Comparison of ENCODE assay signal across 26 cellular contexts in the genomic region with DNA sequence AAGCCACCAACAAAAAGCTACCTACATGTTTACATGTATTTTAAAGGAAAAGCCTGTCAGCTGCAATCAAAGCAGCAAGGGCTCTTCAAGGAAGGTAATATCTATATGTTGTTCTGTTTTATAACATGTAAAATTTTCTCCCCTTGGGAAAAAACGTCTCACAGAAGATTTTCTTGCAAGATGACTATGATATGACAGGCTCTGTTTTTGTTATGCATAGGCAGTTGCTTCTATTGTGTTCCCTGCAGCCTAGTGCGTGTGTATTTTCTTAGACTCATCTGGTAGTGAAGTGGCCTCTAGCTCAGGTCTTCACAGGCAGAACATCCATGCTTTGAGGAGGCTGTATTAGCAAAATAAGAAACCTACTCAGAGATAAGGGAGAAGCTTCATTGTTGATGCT. TPM values are rescaled to one million over a fixed set of nuclear protein-coding genes. Genes with fewer than 3 reads are reported as not detected.
DNase-seq lines count a peak whose midpoint lies in the region; ATAC-seq and TF ChIP-seq lines count a peak whose summit lies in the region.
"Had no signal": no experiment of that assay in that cellular context is flagged by ENCODE, and none has a peak within 500 bp of the region (broad histone marks: within the 10 kb centered on the region; RNA-seq: fewer than 3 reads in every experiment).

No MANE protein-coding gene starts in this region.

- H3K4me3 Mint-ChIP-seq in activated naive CD8-positive, alpha-beta T cell treated with anti-CD3 and anti-CD28 coated beads for 36 hours: no peak overlapping the region
- H3K4me3 Mint-ChIP-seq: mesothelial cell of epicardium; naive B cell; stimulated activated effector memory CD8-positive, alpha-beta T cell treated with anti-CD3 and anti-CD28 coated beads, Interleukin-12 subunit alpha, Interleukin-12 subunit beta, amount 100 ng/mL, for 72 hours had no signal

- no peaks in the 10 kb centered on the region for H4K20me1 ChIP-seq in neural cell (ENCODE audit: insufficient read depth)

- H3K27ac Mint-ChIP-seq in activated naive CD8-positive, alpha-beta T cell treated with anti-CD3 and anti-CD28 coated beads for 36 hours: no peak overlapping the region
- H3K27ac Mint-ChIP-seq: mesothelial cell of epicardium; progenitor cell of endocrine pancreas; stimulated activated effector memory CD8-positive, alpha-beta T cell treated with anti-CD3 and anti-CD28 coated beads, Interleukin-12 subunit alpha, Interleukin-12 subunit beta, amount 100 ng/mL, for 72 hours had no signal

- H3K4me3 ChIP-seq in brain microvascular endothelial cell (ENCODE audit: low read depth, low read length): no peak overlapping the region
- H3K4me3 ChIP-seq in neural cell (ENCODE audit: low read length): no peak overlapping the region
- H3K4me3 ChIP-seq: PC-9 had no signal

- no peaks in the 10 kb centered on the region for H3K4me1 Mint-ChIP-seq in activated naive CD8-positive, alpha-beta T cell treated with anti-CD3 and anti-CD28 coated beads for 36 hours
- H3K4me1 Mint-ChIP-seq: stimulated activated effector memory CD8-positive, alpha-beta T cell treated with anti-CD3 and anti-CD28 coated beads, Interleukin-12 subunit alpha, Interleukin-12 subunit beta, amount 100 ng/mL, for 72 hours had no signal

- DNase-seq in Daoy (ENCODE audit: low read depth) (peak; percentile 31), M059J (ENCODE audit: low read depth) (peak; percentile 37), brain microvascular endothelial cell (peak; percentile 68), HEK293T (ENCODE audit: extremely low spot score) (no peak), AML-193 (lab: John Stamatoyannopoulos, UW) (no peak)
- no peak for DNase-seq in activated naive CD8-positive, alpha-beta T cell treated with anti-CD3 and anti-CD28 coated beads for 36 hours
- DNase-seq: activated CD4-positive, alpha-beta T cell treated with anti-CD3 and anti-CD28 coated beads, Interleukin-2, amount 50 U/mL, for 4 hours; activated CD4-positive, CD25-positive, alpha-beta regulatory T cell; activated naive CD4-positive, alpha-beta T cell; glutamatergic neuron; GOT3; naive B cell; NCI-H1092 treated with DMSO at 0.1 percent for 48 hours; NCI-H187 treated with DMSO at 0.1 percent for 48 hours; NCI-H524; PC-9; SK-N-SH; substantia nigra; trophoblast cell had no signal

- H3F3A ChIP-seq in neural cell (ENCODE audit: insufficient read depth, low read length, poor library complexity, severe bottlenecking): no peaks in the 10 kb centered on the region

- no peaks in the 10 kb centered on the region for H3K9me3 Mint-ChIP-seq in activated naive CD8-positive, alpha-beta T cell treated with anti-CD3 and anti-CD28 coated beads for 36 hours
- H3K9me3 Mint-ChIP-seq: naive B cell; stimulated activated effector memory CD8-positive, alpha-beta T cell treated with anti-CD3 and anti-CD28 coated beads, Interleukin-12 subunit alpha, Interleukin-12 subunit beta, amount 100 ng/mL, for 72 hours had no signal

- no peaks in the 10 kb centered on the region for H3K9me3 ChIP-seq in neural cell (ENCODE audit: low read length)
- H3K9me3 ChIP-seq: neutrophil, SK-N-SH had no signal

- no peak overlapping the region for H2AFZ ChIP-seq in neural cell (ENCODE audit: low read depth, low read length)
- H2AFZ ChIP-seq: PC-9 had no signal

- ATAC-seq in GM18870 (IDR thresholded peaks at IDR 0.05; ENCODE audit: unreplicated experiment): no peak
- ATAC-seq: stimulated activated effector memory CD8-positive, alpha-beta T cell treated with anti-CD3 and anti-CD28 coated beads, Interleukin-12 subunit alpha, Interleukin-12 subunit beta, amount 100 ng/mL, for 72 hours had no signal

- peaks cover 3% of the 10 kb centered on the region for H3K79me2 ChIP-seq in neural cell (replicated peaks; ENCODE audit: insufficient read depth, low read length)

- no peaks in the 10 kb centered on the region for H3K36me3 Mint-ChIP-seq in activated naive CD8-positive, alpha-beta T cell treated with anti-CD3 and anti-CD28 coated beads for 36 hours
- H3K36me3 Mint-ChIP-seq: mesothelial cell of epicardium; naive B cell; stimulated activated effector memory CD8-positive, alpha-beta T cell treated with anti-CD3 and anti-CD28 coated beads, Interleukin-12 subunit alpha, Interleukin-12 subunit beta, amount 100 ng/mL, for 72 hours had no signal

- TF ChIP-seq EP300 in neural cell (conservative IDR thresholded peaks at IDR 0.05; ENCODE audit: poor library complexity, severe bottlenecking): peak; percentile 79

- H3K9ac ChIP-seq in neural cell (ENCODE audit: low read length): no peak overlapping the region
- H3K9ac ChIP-seq: SK-N-SH had no signal

- in situ Hi-C loops in brain microvascular endothelial cell (cut with HindIII; ENCODE audit: low pct_ligation_motif_present, low sequenced_read_pairs): no loop called here

- H3K4me2 ChIP-seq in neural cell (ENCODE audit: low read length): no peak overlapping the region
- H3K4me2 ChIP-seq: SK-N-SH had no signal

- H3K36me3 ChIP-seq in brain microvascular endothelial cell (replicated peaks) (no peaks in the 10 kb centered on the region), neural cell (ENCODE audit: insufficient read depth, low read length) (no peaks in the 10 kb centered on the region)
- H3K36me3 ChIP-seq: neutrophil had no signal

- H3K27me3 ChIP-seq in brain microvascular endothelial cell (replicated peaks): no peaks in the 10 kb centered on the region
- no peaks in the 10 kb centered on the region for H3K27me3 ChIP-seq in neural cell (ENCODE audit: insufficient read depth, low read depth, low read length)

- CTCF ChIA-PET in HEK293T (lab: Yijun Ruan, JAX): interaction anchor here (0.6 kb wide), 1 partner anchor 173 kb away, joined by 3 read pairs; no protein-coding TSS in a partner anchor

- POLR2A ChIA-PET in HEK293T (lab: Yijun Ruan, JAX): no interaction called here

- TF ChIP-seq RAD21 in neural cell (conservative IDR thresholded peaks at IDR 0.05): no peak

- no peaks in the 10 kb centered on the region for H3K9me2 ChIP-seq in neural cell (ENCODE audit: insufficient read depth, low read length)
- H3K9me2 ChIP-seq: SK-N-SH had no signal

- H3K27ac ChIP-seq in brain microvascular endothelial cell: peak overlapping the region; percentile 91
- H3K27ac ChIP-seq in neural cell (ENCODE audit: low read length): no peak overlapping the region
- H3K27ac ChIP-seq: epithelial cell of prostate, neutrophil, PC-9 had no signal

- H3K27me3 Mint-ChIP-seq in activated naive CD8-positive, alpha-beta T cell treated with anti-CD3 and anti-CD28 coated beads for 36 hours: peaks cover 18% of the 10 kb centered on the region
- H3K27me3 Mint-ChIP-seq: naive B cell, progenitor cell of endocrine pancreas had no signal

- no peak for TF ChIP-seq CTCF in brain microvascular endothelial cell (IDR thresholded peaks at IDR 0.05; ENCODE audit: low read depth, low read length, missing control alignments)
- TF ChIP-seq CTCF in neural cell (IDR thresholded peaks at IDR 0.05; ENCODE audit: poor library complexity, severe bottlenecking): no peak

TF ChIP-seq in neural cell, 6 proteins besides CTCF, POLR2A, EP300 and RAD21:
- TF ChIP-seq EZH2 (IDR thresholded peaks at IDR 0.05; ENCODE audit: borderline replicate concordance, insufficient read depth, low read length, poor library complexity, severe bottlenecking) (no peak), POLR2AphosphoS5 (IDR thresholded peaks at IDR 0.05) (peak; percentile 83)
TF ChIP-seq in neural cell: peak in this region for 1.

TF ChIP-seq in HEK293T, 16 proteins besides CTCF, POLR2A, EP300 and RAD21:
- no peak for TF ChIP-seq L3MBTL2 (conservative IDR thresholded peaks at IDR 0.05)
- TF ChIP-seq HDGF (IDR thresholded peaks at IDR 0.05; ENCODE audit: borderline replicate concordance): no peak
- TF ChIP-seq SUZ12 (IDR thresholded peaks at IDR 0.05): no peak
- TF ChIP-seq FOXK2 (IDR thresholded peaks at IDR 0.05): no peak
- TF ChIP-seq FOXM1 (IDR thresholded peaks at IDR 0.05; ENCODE audit: borderline replicate concordance): no peak

RNA-seq across cellular contexts. Expression of gene LAMC1, which starts 35.6 kb away (rescaled TPM):
- 106 and 117 TPM in 2 replicates for total RNA-seq in Daoy (2014; rRNA removed; shearing (Covaris generic))
- 161 and 321 TPM in 2 replicates for total RNA-seq in M059J (2014; rRNA removed; shearing (Covaris generic))
- polyA plus RNA-seq in neural cell: 4.2 TPM in 2 replicates
- polyA minus RNA-seq in neural cell: 20.1 and 22.6 TPM in 2 replicates
- under 1 TPM; 0.42 to 0.66 TPM for total RNA-seq in activated naive CD8-positive, alpha-beta T cell treated with anti-CD3 and anti-CD28 coated beads for 36 hours

Comparison
In these comparisons a context has a peak if more than half of its experiments do, and no peak if none do; other contexts are left out.
1. DNase-seq: peak in Daoy (single experiment), M059J (single experiment) and brain microvascular endothelial cell (single experiment); none in activated naive CD8-positive, alpha-beta T cell treated with anti-CD3 and anti-CD28 coated beads for 36 hours (single experiment), HEK293T (single experiment) and AML-193 (0 of 2).
2. RNA of gene LAMC1, which starts 35.6 kb away (total RNA-seq): 161 to 321 TPM in M059J and 106 to 117 TPM in Daoy; 0.42 to 0.66 TPM in activated naive CD8-positive, alpha-beta T cell treated with anti-CD3 and anti-CD28 coated beads for 36 hours; every median in the first group is over 10 times any median in the second.